9 cellular contexts compared by ENCODE assay signal in the genomic region with DNA sequence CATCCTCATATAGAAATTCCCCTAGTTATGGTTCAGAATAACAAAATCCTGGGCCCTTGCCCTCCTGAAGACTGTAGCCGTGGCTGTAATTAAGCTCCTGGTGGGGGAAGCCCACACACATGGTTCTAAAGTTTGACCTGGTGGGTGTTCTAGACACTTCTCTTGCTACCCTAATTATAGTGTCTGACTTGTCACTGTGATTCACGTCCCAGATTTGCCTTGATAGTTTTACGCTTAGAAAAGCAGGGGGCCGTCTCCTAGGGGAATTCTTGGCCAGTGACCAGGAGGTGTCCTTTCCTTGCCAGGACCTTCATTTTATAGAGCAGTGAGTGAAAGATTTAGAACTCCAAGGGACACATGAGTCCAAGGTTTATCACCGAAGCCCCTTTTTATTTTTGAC. TPM values are rescaled to one million over a fixed set of nuclear protein-coding genes. Genes with fewer than 3 reads are reported as not detected.
DNase-seq lines count a peak whose midpoint lies in the region; ATAC-seq and TF ChIP-seq lines count a peak whose summit lies in the region.
"Had no signal": no experiment of that assay in that cellular context is flagged by ENCODE, and none has a peak within 500 bp of the region (broad histone marks: within the 10 kb centered on the region; RNA-seq: fewer than 3 reads in every experiment).

No MANE protein-coding gene starts in this region.

- dilution Hi-C loops in mammary epithelial cell (cut with HindIII; ENCODE audit: low sequenced_read_pairs) = no loop called here

- BruUV-seq in OCI-LY7 (replicated peaks; lab: Mats Ljungman, UMichigan) (no TSS peak), mammary epithelial cell (replicated peaks; lab: Mats Ljungman, UMichigan) (no TSS peak)

- H3K9me3 Mint-ChIP-seq in nephron = no peaks in the 10 kb centered on the region

- in situ Hi-C loops in Caki2 (cut with HindIII; ENCODE audit: low pct_unique_long_range_greater_than_20kb, low sequenced_read_pairs) (no loop called here), mammary epithelial cell (cut with MboI; ENCODE audit: low sequenced_read_pairs in 2 of 2) (no loop called here)

- H3F3A ChIP-seq in MM.1S (ENCODE audit: insufficient read depth, low read length) = no peaks in the 10 kb centered on the region

- 80% methylated on average over 4 of the region's 5 CpGs for WGBS in mammary epithelial cell (ENCODE audit: low coverage, missing lambda C conversion rate)
- WGBS in esophagus squamous epithelium, 2 donors = 49 to 79% methylated on average over 5 of the region's 5 CpGs

- H3K79me2 ChIP-seq in OCI-LY7 (ENCODE audit: insufficient read depth, low read depth, low read length) = no peaks in the 10 kb centered on the region
- no peaks in the 10 kb centered on the region for H3K79me2 ChIP-seq in mammary epithelial cell (ENCODE audit: insufficient read depth, low read length)
- H3K79me2 ChIP-seq in MM.1S (ENCODE audit: low read length) = peaks cover 3% of the 10 kb centered on the region

- peak overlapping the region; percentile 38 to 87 (median 67) for H3K27ac Mint-ChIP-seq in nephron

- DNase-seq in Caki2 (ENCODE audit: low read depth) (peak; percentile 68), OCI-LY7 (ENCODE audit: low spot score) (no peak), mammary epithelial cell (no peak), MM.1S (no peak), esophagus squamous epithelium (lab: John Stamatoyannopoulos, UW) (no peak)
- DNase-seq: Calu3 had no signal

- H3K4me1 ChIP-seq in OCI-LY7 (ENCODE audit: insufficient read depth, low read length, poor library complexity, severe bottlenecking) (peaks cover 25% of the 10 kb centered on the region), mammary epithelial cell (ENCODE audit: insufficient read depth, low read length) (no peaks in the 10 kb centered on the region), MM.1S (ENCODE audit: low read length) (no peaks in the 10 kb centered on the region), esophagus squamous epithelium (no peaks in the 10 kb centered on the region)

- H3K9ac ChIP-seq in mammary epithelial cell (ENCODE audit: insufficient read depth, low read length) = no peak overlapping the region
- H3K9ac ChIP-seq in MM.1S (ENCODE audit: low read length) = no peak overlapping the region

- H2AFZ ChIP-seq in OCI-LY7 (ENCODE audit: low read length) (no peak overlapping the region), mammary epithelial cell (ENCODE audit: low read depth, low read length) (no peak overlapping the region), MM.1S (ENCODE audit: low read length) (no peak overlapping the region)

- H3K9me2 ChIP-seq in OCI-LY7 (ENCODE audit: insufficient read depth, low read length) (no peaks in the 10 kb centered on the region), MM.1S (replicated peaks; ENCODE audit: insufficient read depth, low read length) (no peaks in the 10 kb centered on the region)

- peaks cover 66% of the 10 kb centered on the region for H3K36me3 ChIP-seq in OCI-LY7 (ENCODE audit: insufficient read depth, low read length)
- peaks cover 29% of the 10 kb centered on the region for H3K36me3 ChIP-seq in mammary epithelial cell (ENCODE audit: insufficient read depth, low read length)
- peaks cover 11% of the 10 kb centered on the region for H3K36me3 ChIP-seq in MM.1S (replicated peaks; ENCODE audit: insufficient read depth, low read length)
- peaks cover 39 to 53% (median 45%) of the 10 kb centered on the region in 3 donors for H3K36me3 ChIP-seq in esophagus squamous epithelium

- intact Hi-C loops in OCI-LY7 (cut with micrococcal nuclease; ENCODE audit: unreplicated experiment) = no loop called here
- intact Hi-C loops in mammary epithelial cell (cut with micrococcal nuclease) = no loop called here
- intact Hi-C loops in esophagus squamous epithelium (cut with DNase I) = no loop called here

- H3K9me3 ChIP-seq in OCI-LY7 (ENCODE audit: low read length) = no peaks in the 10 kb centered on the region
- H3K9me3 ChIP-seq in mammary epithelial cell (replicated peaks; ENCODE audit: insufficient read depth, low read length) = no peaks in the 10 kb centered on the region
- no peaks in the 10 kb centered on the region for H3K9me3 ChIP-seq in MM.1S (replicated peaks; ENCODE audit: insufficient read depth, low read length)
- H3K9me3 ChIP-seq in esophagus squamous epithelium = no peaks in the 10 kb centered on the region

- CTCF ChIA-PET in OCI-LY7 (lab: Charles Lee; ENCODE audit: unreplicated experiment) (no interaction called here), mammary epithelial cell (lab: Charles Lee; ENCODE audit: low non-redundant PET) (no interaction called here)

- TF ChIP-seq CTCF in OCI-LY7 (conservative IDR thresholded peaks at IDR 0.05; ENCODE audit: low read length) (no peak), nephron (IDR thresholded peaks at IDR 0.05; ENCODE audit: unreplicated experiment in 3 of 3) (no peak), mammary epithelial cell (conservative IDR thresholded peaks at IDR 0.05 in 1 of 2, IDR thresholded peaks at IDR 0.05 in 1 of 2; ENCODE audit: extremely low read depth in 1 of 2, insufficient read depth in 1 of 2, low read depth in 1 of 2, low read length in 2 of 2) (no peak), MM.1S (IDR thresholded peaks at IDR 0.05; ENCODE audit: low read length) (no peak), esophagus squamous epithelium (IDR thresholded peaks at IDR 0.05) (no peak)

- peak overlapping the region; percentile 76 for H3K27ac ChIP-seq in OCI-LY7 (ENCODE audit: low read depth, low read length, poor library complexity, severe bottlenecking)
- H3K27ac ChIP-seq in mammary epithelial cell (ENCODE audit: insufficient read depth, low read depth, low read length) = no peak overlapping the region
- no peak overlapping the region for H3K27ac ChIP-seq in MM.1S (ENCODE audit: low read length)
- no peak overlapping the region for H3K27ac ChIP-seq in esophagus squamous epithelium

- H3K4me3 ChIP-seq in OCI-LY7 (ENCODE audit: low read depth, low read length, poor library complexity, severe bottlenecking) (peak overlapping the region; percentile 6), mammary epithelial cell (replicated peaks in 1 of 3; ENCODE audit: insufficient read depth in 1 of 3, low read depth in 2 of 3, low read length in 3 of 3) (no peak overlapping the region), MM.1S (ENCODE audit: low read length) (no peak overlapping the region), esophagus squamous epithelium (no peak overlapping the region)

- peaks cover 31% of the 10 kb centered on the region for H3K4me1 Mint-ChIP-seq in nephron

- H3K4me2 ChIP-seq in OCI-LY7 (ENCODE audit: low read length) (peak overlapping the region; percentile 49), mammary epithelial cell (ENCODE audit: insufficient read depth, low read depth, low read length) (no peak overlapping the region), MM.1S (ENCODE audit: low read depth, low read length) (no peak overlapping the region)

- no peaks in the 10 kb centered on the region for H3K27me3 Mint-ChIP-seq in nephron (ENCODE audit: low read depth)

- TF ChIP-seq POLR2A in esophagus squamous epithelium (IDR thresholded peaks at IDR 0.05) = no peak

- H4K20me1 ChIP-seq in OCI-LY7 (ENCODE audit: insufficient read depth, low read length) = no peaks in the 10 kb centered on the region
- no peaks in the 10 kb centered on the region for H4K20me1 ChIP-seq in mammary epithelial cell (ENCODE audit: insufficient read depth, low read length)
- no peaks in the 10 kb centered on the region for H4K20me1 ChIP-seq in MM.1S (ENCODE audit: insufficient read depth, low read length)

- POLR2A ChIA-PET in OCI-LY7 (lab: Charles Lee) = interaction anchor here (1.7 kb wide), 1 partner anchor 9 kb away, joined by 9 read pairs; no protein-coding TSS in a partner anchor

- H3K36me3 Mint-ChIP-seq in nephron (ENCODE audit: low read depth) = peaks cover 38% of the 10 kb centered on the region

- no peak overlapping the region for H3K4me3 Mint-ChIP-seq in nephron

- H3K27me3 ChIP-seq in mammary epithelial cell (ENCODE audit: insufficient read depth, low read length) = no peaks in the 10 kb centered on the region
- no peaks in the 10 kb centered on the region for H3K27me3 ChIP-seq in MM.1S (replicated peaks; ENCODE audit: insufficient read depth, low read length)
- no peaks in the 10 kb centered on the region for H3K27me3 ChIP-seq in esophagus squamous epithelium

- ATAC-seq in GM21576 (IDR thresholded peaks at IDR 0.05; ENCODE audit: unreplicated experiment) (peak; percentile 24), GM19397 (IDR thresholded peaks at IDR 0.05; ENCODE audit: unreplicated experiment) (no peak)

RNA-seq across cellular contexts. Expression of gene TMEM214, which starts 8.9 kb away (rescaled TPM):
- total RNA-seq in Caki2 (2014; rRNA removed; shearing (Covaris generic); ENCODE audit: low replicate concordance) = 104 and 106 TPM in 2 replicates
- 32.0 and 32.6 TPM in 2 replicates for total RNA-seq in OCI-LY7 (2014; rRNA removed; shearing (Covaris generic))
- 78.6 and 79.3 TPM in 2 replicates for total RNA-seq in OCI-LY7 (2022)
- 10 to 100 TPM; 27.3 to 90.7 TPM for total RNA-seq in mammary epithelial cell
- 84.8 TPM for polyA plus RNA-seq in mammary epithelial cell
- polyA minus RNA-seq in mammary epithelial cell = 233 TPM
- 10 to 100 TPM; 15.7 to 34.5 (median 32.1) TPM for total RNA-seq in esophagus squamous epithelium

RNA-seq across cellular contexts. Expression of gene AGBL5, which starts 9.8 kb away (rescaled TPM):
- 41.8 and 54.5 TPM in 2 replicates for total RNA-seq in Caki2 (2014; rRNA removed; shearing (Covaris generic); ENCODE audit: low replicate concordance)
- 34.3 and 37.4 TPM in 2 replicates for total RNA-seq in OCI-LY7 (2014; rRNA removed; shearing (Covaris generic))
- total RNA-seq in OCI-LY7 (2022) (42.0 and 51.8 TPM in 2 replicates), mammary epithelial cell (10 to 100 TPM; 24.2 to 42.7 TPM), esophagus squamous epithelium (10 to 100 TPM in 2 of 4 donors, 1 to 10 TPM in 2; 4.7 to 12.4 (median 9.6) TPM)
- 28.2 TPM for polyA plus RNA-seq in mammary epithelial cell
- 60.2 TPM for polyA minus RNA-seq in mammary epithelial cell

RNA-seq across cellular contexts. Expression of gene OST4, which starts 29.7 kb away (rescaled TPM):
- 676 and 788 TPM in 2 replicates for total RNA-seq in Caki2 (2014; rRNA removed; shearing (Covaris generic); ENCODE audit: low replicate concordance)
- 147 and 214 TPM in 2 replicates for total RNA-seq in OCI-LY7 (2014; rRNA removed; shearing (Covaris generic))
- total RNA-seq in OCI-LY7 (2022) (253 and 267 TPM in 2 replicates), mammary epithelial cell (100 to 1,000 TPM; 121 to 313 TPM), esophagus squamous epithelium (100 to 1,000 TPM; 149 to 242 (median 193) TPM)
- polyA plus RNA-seq in mammary epithelial cell = 898 TPM
- polyA minus RNA-seq in mammary epithelial cell = 153 TPM

RNA-seq across cellular contexts. Expression of gene EMILIN1, which starts 36.7 kb away (rescaled TPM):
- 0.07 and 0.58 TPM in 2 replicates for total RNA-seq in Caki2 (2014; rRNA removed; shearing (Covaris generic); ENCODE audit: low replicate concordance)
- 2.7 and 3.2 TPM in 2 replicates for total RNA-seq in OCI-LY7 (2014; rRNA removed; shearing (Covaris generic))
- total RNA-seq in OCI-LY7 (2022) (1.6 and 2.2 TPM in 2 replicates), mammary epithelial cell (1 to 10 TPM in 1 of 2 donors, under 1 TPM in 1; 0.80 to 1.5 TPM), esophagus squamous epithelium (10 to 100 TPM in 2 of 4 donors, 1 to 10 TPM in 2; 6.2 to 27.8 (median 9.9) TPM)
- polyA plus RNA-seq in mammary epithelial cell = 0.17 TPM
- polyA minus RNA-seq in mammary epithelial cell = not detected

RNA-seq across cellular contexts. Expression of gene KHK, which starts 44.9 kb away (rescaled TPM):
- 3.2 and 4.8 TPM in 2 replicates for total RNA-seq in Caki2 (2014; rRNA removed; shearing (Covaris generic); ENCODE audit: low replicate concordance)
- 9.7 and 14.0 TPM in 2 replicates for total RNA-seq in OCI-LY7 (2014; rRNA removed; shearing (Covaris generic))
- total RNA-seq in OCI-LY7 (2022) (17.9 and 19.7 TPM in 2 replicates), mammary epithelial cell (1 to 10 TPM in 1 of 2 donors, under 1 TPM in 1; 0.33 to 2.1 TPM), esophagus squamous epithelium (1 to 10 TPM; 1.3 to 1.9 (median 1.4) TPM)
- polyA plus RNA-seq in mammary epithelial cell = 1.6 TPM
- polyA minus RNA-seq in mammary epithelial cell = not detected
